41 cellular contexts compared by ENCODE assay signal in genomic region chr11:56045538-56045937, GRCh38. TPM values are rescaled to one million over a fixed set of nuclear protein-coding genes. Genes with fewer than 3 reads are reported as not detected.
"Had no signal": no experiment of that assay in that cellular context is flagged by ENCODE, and none has a peak within 500 bp of the region (broad histone marks: within the 10 kb centered on the region; RNA-seq: fewer than 3 reads in every experiment).

No MANE protein-coding gene starts in this region.

- H3K9me3 ChIP-seq: MG63 had no signal

- H3K4me3 ChIP-seq: MG63 had no signal

- H3K27me3 ChIP-seq: MG63 had no signal

- H3K36me3 ChIP-seq: MG63 had no signal

- H3K27ac ChIP-seq: KMS-11 had no signal

- DNase-seq: Karpas-422, Kasumi-1, MG63, MM.1S, MV-4-11, NCI-H1048, NCI-H1092, NCI-H1092 treated with DMSO at 0.1 percent for 48 hours, NCI-H1105, NCI-H1105 treated with DMSO at 0.1 percent for 48 hours, NCI-H1417, NCI-H1417 treated with DMSO at 0.1 percent for 48 hours, NCI-H1436, NCI-H1436 treated with DMSO at 0.1 percent for 48 hours, NCI-H146, NCI-H1694, NCI-H1694 treated with DMSO at 0.1 percent for 48 hours, NCI-H187, NCI-H187 treated with DMSO at 0.1 percent for 48 hours, NCI-H1930, NCI-H2029, NCI-H2029 treated with DMSO at 0.1 percent for 48 hours, NCI-H2081, NCI-H2081 treated with DMSO at 0.1 percent for 48 hours, NCI-H2107, NCI-H2171, NCI-H2171 treated with DMSO at 0.1 percent for 48 hours, NCI-H2227 treated with DMSO at 0.1 percent for 48 hours, NCI-H226, NCI-H345, NCI-H446, NCI-H446 treated with DMSO at 0.1 percent for 48 hours, NCI-H510A, NCI-H510A treated with DMSO at 0.1 percent for 48 hours, NCI-H524, NCI-H524 treated with DMSO at 0.1 percent for 48 hours had no signal

RNA-seq across cellular contexts. Expression of gene OR5AS1, which starts 18.1 kb away (rescaled TPM):
- total RNA-seq: LHCN-M2, M059J, MCF 10A, NCI-H460 had no signal

RNA-seq across cellular contexts. Expression of gene OR8I2, which starts 47.6 kb away (rescaled TPM):
- total RNA-seq: LHCN-M2, M059J, MCF 10A, NCI-H460 had no signal

RNA-seq across cellular contexts. Expression of gene OR5F1, which starts 51.1 kb away (rescaled TPM):
- total RNA-seq: LHCN-M2, M059J, MCF 10A, NCI-H460 had no signal

RNA-seq across cellular contexts. Expression of gene OR8H2, which starts 57.9 kb away (rescaled TPM):
- total RNA-seq: LHCN-M2, M059J, MCF 10A, NCI-H460 had no signal
